9 cellular contexts compared by ENCODE assay signal in genomic region chr11:74570266-74571061, GRCh38. TPM values are rescaled to one million over a fixed set of nuclear protein-coding genes. Genes with fewer than 3 reads are reported as not detected.
A peak's percentile ranks its signal among the peaks of the same experiment; 100 is the strongest.
DNase-seq lines count a peak whose midpoint lies in the region; ATAC-seq and TF ChIP-seq lines count a peak whose summit lies in the region.
"Had no signal": no experiment of that assay in that cellular context is flagged by ENCODE, and none has a peak within 500 bp of the region (broad histone marks: within the 10 kb centered on the region; RNA-seq: fewer than 3 reads in every experiment).

No MANE protein-coding gene starts in this region.

- peak; percentile 67 for DNase-seq in GM20000 (ENCODE audit: low spot score)
- peak; percentile 47 for DNase-seq in NCI-H460 (ENCODE audit: extremely low read depth, low read depth)
- DNase-seq in activated naive CD8-positive, alpha-beta T cell treated with anti-CD3 and anti-CD28 coated beads for 36 hours: peak; percentile 11
- peak in 2 of 3 donors; percentile 18 to 64 for DNase-seq in right cardiac atrium
- DNase-seq in skeletal muscle cell (ENCODE audit: low read depth): peak; percentile 8

- no peaks in the 10 kb centered on the region for H3K9me3 ChIP-seq in right cardiac atrium (ENCODE audit: control insufficient read depth, low read length)

- no peak overlapping the region for H3K27ac ChIP-seq in C4-2B
- no peak overlapping the region for H3K27ac ChIP-seq in right cardiac atrium (ENCODE audit: low read length)

- TF ChIP-seq CTCF in C4-2B (conservative IDR thresholded peaks at IDR 0.05) (peak; percentile 83), GM20000 (IDR thresholded peaks at IDR 0.05; ENCODE audit: extremely low read depth, missing control alignments) (peak; percentile 45)

- H3K4me3 ChIP-seq in right cardiac atrium (ENCODE audit: low read length) (no peak overlapping the region), skeletal muscle cell (ENCODE audit: low read depth, low read length) (no peak overlapping the region)

- H3K27me3 ChIP-seq in right cardiac atrium (ENCODE audit: control insufficient read depth, insufficient read depth): no peaks in the 10 kb centered on the region

- peak in 1 of 2 donors; percentile 83 for ATAC-seq in right cardiac atrium
- no peak for ATAC-seq in GM21367 (IDR thresholded peaks at IDR 0.05; ENCODE audit: unreplicated experiment)
- no peak for ATAC-seq in GM21717 (IDR thresholded peaks at IDR 0.05; ENCODE audit: unreplicated experiment)

- H3K9me3 Mint-ChIP-seq in activated naive CD8-positive, alpha-beta T cell treated with anti-CD3 and anti-CD28 coated beads for 36 hours: no peaks in the 10 kb centered on the region
- H3K9me3 Mint-ChIP-seq: immature natural killer cell had no signal

- no peaks in the 10 kb centered on the region for H3K4me1 Mint-ChIP-seq in activated naive CD8-positive, alpha-beta T cell treated with anti-CD3 and anti-CD28 coated beads for 36 hours
- H3K4me1 Mint-ChIP-seq: immature natural killer cell had no signal

- intact Hi-C loops in right cardiac atrium (cut with DNase I): loop anchor here (1.0 to 10.0 kb wide), 4 partner anchors 116 to 316 kb away; no protein-coding TSS in a partner anchor

- H3K4me1 ChIP-seq in right cardiac atrium (ENCODE audit: control insufficient read depth, insufficient read depth, low read length): no peaks in the 10 kb centered on the region

- H3K27ac Mint-ChIP-seq in activated naive CD8-positive, alpha-beta T cell treated with anti-CD3 and anti-CD28 coated beads for 36 hours: no peak overlapping the region

- WGBS in right cardiac atrium: 63% methylated on average over 8 of the region's 8 CpGs

- H3K36me3 Mint-ChIP-seq in activated naive CD8-positive, alpha-beta T cell treated with anti-CD3 and anti-CD28 coated beads for 36 hours: no peaks in the 10 kb centered on the region
- H3K36me3 Mint-ChIP-seq: immature natural killer cell had no signal

- H3K4me3 Mint-ChIP-seq in activated naive CD8-positive, alpha-beta T cell treated with anti-CD3 and anti-CD28 coated beads for 36 hours: no peak overlapping the region
- H3K4me3 Mint-ChIP-seq: immature natural killer cell had no signal

- no peaks in the 10 kb centered on the region for H3K27me3 Mint-ChIP-seq in activated naive CD8-positive, alpha-beta T cell treated with anti-CD3 and anti-CD28 coated beads for 36 hours

RNA-seq across cellular contexts. Expression of gene POLD3, which starts 21.9 kb away (rescaled TPM):
- total RNA-seq in NCI-H460 (2014; rRNA removed; shearing (Covaris generic)): 10.6 and 12.3 TPM in 2 replicates
- polyA plus RNA-seq in NCI-H460 (2014; cell fraction: nucleus; rRNA removed): 20.0 and 21.1 TPM in 2 replicates
- 10 to 100 TPM; 68.4 to 71.3 TPM for total RNA-seq in activated naive CD8-positive, alpha-beta T cell treated with anti-CD3 and anti-CD28 coated beads for 36 hours
- 1 to 10 TPM; 6.3 to 9.3 (median 7.8) TPM for total RNA-seq in right cardiac atrium
- polyA plus RNA-seq in right cardiac atrium: 4.4 TPM

Comparison
In these comparisons a context has a peak if more than half of its experiments do, and no peak if none do; other contexts are left out.
1. DNase-seq: peak in every context shown above with its lines; median percentile 67 in GM20000; 47 in NCI-H460; 41 in right cardiac atrium; 11 in activated naive CD8-positive, alpha-beta T cell treated with anti-CD3 and anti-CD28 coated beads for 36 hours; 8 in skeletal muscle cell.